8 cellular contexts compared by ENCODE assay signal in genomic region chr6:52577778-52578473, GRCh38. TPM values are rescaled to one million over a fixed set of nuclear protein-coding genes. Genes with fewer than 3 reads are reported as not detected.
DNase-seq lines count a peak whose midpoint lies in the region; ATAC-seq and TF ChIP-seq lines count a peak whose summit lies in the region.

No MANE protein-coding gene starts in this region.

- peak overlapping the region; percentile 97 for H3K4me2 ChIP-seq in Karpas-422 (ENCODE audit: low read depth, low read length, poor library complexity, severe bottlenecking)

- peaks cover 29% of the 10 kb centered on the region for H3K4me1 Mint-ChIP-seq in MCF 10A (ENCODE audit: insufficient read depth, unreplicated experiment)

- TF ChIP-seq CTCF in MCF 10A (IDR thresholded peaks at IDR 0.05; ENCODE audit: unreplicated experiment) (no peak), GM10248 (IDR thresholded peaks at IDR 0.05; ENCODE audit: control extremely low read depth, extremely low read depth, low read depth, missing control alignments) (no peak)

- H2AFZ ChIP-seq in Karpas-422 (ENCODE audit: low read length), result peak overlapping the region; percentile 90

- no TSS peak for BruUV-seq in MCF 10A (replicated peaks; lab: Mats Ljungman, UMichigan)

- H3K4me3 ChIP-seq in Karpas-422 (ENCODE audit: low read length) (peak overlapping the region; percentile 91), mucosa of rectum (ENCODE audit: low read length in 2 of 2) (peak overlapping the region; percentile 80 to 90)

- peak overlapping the region; percentile 52 for H3K27ac ChIP-seq in Karpas-422 (ENCODE audit: low read length)
- H3K27ac ChIP-seq in mucosa of rectum (ENCODE audit: low read depth in 2 of 2, low read length in 2 of 2), result peak overlapping the region; percentile 96

- peaks cover 13% of the 10 kb centered on the region for H3K36me3 Mint-ChIP-seq in MCF 10A (ENCODE audit: insufficient read depth, unreplicated experiment)

- intact Hi-C loops in MCF 10A (cut with micrococcal nuclease), result loop anchor here (2.0 kb wide), 3 partner anchors 73 to 161 kb away; no protein-coding TSS in a partner anchor

- peak overlapping the region; percentile 85 for H3K27ac Mint-ChIP-seq in MCF 10A (ENCODE audit: low read depth, unreplicated experiment)

- DNase-seq in AML-193 (lab: John Stamatoyannopoulos, UW), result peak; percentile 38 to 65
- peak; percentile 49 for DNase-seq in Karpas-422
- DNase-seq in MCF 10A (ENCODE audit: unreplicated experiment), result no peak
- DNase-seq in putamen (ENCODE audit: low spot score), result no peak
- no peak for DNase-seq in GM10248 (ENCODE audit: extremely low spot score)

- peaks cover 38% of the 10 kb centered on the region for H3K79me2 ChIP-seq in Karpas-422 (ENCODE audit: low read length)

- H3K9me2 ChIP-seq in Karpas-422 (replicated peaks; ENCODE audit: insufficient read depth, low read length), result no peaks in the 10 kb centered on the region

- no peaks in the 10 kb centered on the region for H3K9me3 Mint-ChIP-seq in MCF 10A (ENCODE audit: unreplicated experiment)

- H3K4me1 ChIP-seq in Karpas-422 (ENCODE audit: low read length) (peaks cover 44% of the 10 kb centered on the region), mucosa of rectum (ENCODE audit: control insufficient read depth in 2 of 2, insufficient read depth in 2 of 2, low read length in 2 of 2) (peaks cover 29 to 37% of the 10 kb centered on the region in 2 donors)

- H3K4me3 Mint-ChIP-seq in MCF 10A (ENCODE audit: unreplicated experiment), result peak overlapping the region; percentile 69

- CTCF ChIA-PET in MCF 10A (lab: Yijun Ruan, JAX) (interaction anchor here (0.7 to 5.2 kb wide), 5 partner anchors 13 to 160 kb away, joined by 3 to 20 read pairs (median 4); no protein-coding TSS in a partner anchor), GM10248 (lab: Yijun Ruan, JAX) (interaction anchor here (0.6 to 4.6 kb wide), 8 partner anchors 11 to 161 kb away, joined by 3 to 23 read pairs (median 6); no protein-coding TSS in a partner anchor)

- no peaks in the 10 kb centered on the region for H3K27me3 Mint-ChIP-seq in MCF 10A (ENCODE audit: insufficient read depth, unreplicated experiment)

- peaks cover 35% of the 10 kb centered on the region for H4K20me1 ChIP-seq in Karpas-422 (ENCODE audit: insufficient read depth, low read depth, low read length)

- H3K9me3 ChIP-seq in Karpas-422 (ENCODE audit: low read length) (no peaks in the 10 kb centered on the region), mucosa of rectum (ENCODE audit: control insufficient read depth in 2 of 2, low read length in 2 of 2) (no peaks in the 10 kb centered on the region)

- ATAC-seq in GM21528 (IDR thresholded peaks at IDR 0.05; ENCODE audit: low FRiP score, unreplicated experiment) (no peak), GM21529 (IDR thresholded peaks at IDR 0.05; ENCODE audit: unreplicated experiment) (no peak)

- H3K36me3 ChIP-seq in Karpas-422 (ENCODE audit: insufficient read depth, low read length) (no peaks in the 10 kb centered on the region), mucosa of rectum (ENCODE audit: control insufficient read depth in 2 of 2, insufficient read depth in 2 of 2, low read length in 2 of 2) (no peaks in the 10 kb centered on the region)

- POLR2A ChIA-PET in MCF 10A (lab: Yijun Ruan, JAX), result interaction anchor here (0.7 to 3.1 kb wide), 11 partner anchors 15 to 488 kb away, joined by 3 to 19 read pairs (median 4); partner anchors contain the start of gene EFHC1
- POLR2A ChIA-PET in GM10248 (lab: Yijun Ruan, JAX), result no interaction called here

- H3K9ac ChIP-seq in Karpas-422 (ENCODE audit: low read length) (peak overlapping the region; percentile 86), mucosa of rectum (ENCODE audit: low read depth in 1 of 2, low read length in 2 of 2) (peak overlapping the region; percentile 88 to 92)

- H3K27me3 ChIP-seq in Karpas-422 (ENCODE audit: low read length) (no peaks in the 10 kb centered on the region), mucosa of rectum (ENCODE audit: control insufficient read depth in 2 of 2, insufficient read depth in 2 of 2, low read length in 2 of 2) (no peaks in the 10 kb centered on the region)

RNA-seq across cellular contexts. Expression of gene TRAM2, which starts 1.1 kb away (rescaled TPM):
- 19.3 and 24.1 TPM in 2 replicates for total RNA-seq in Karpas-422 (2014; rRNA removed; shearing (Covaris generic); ENCODE audit: low replicate concordance)
- 9.9 and 10.1 TPM in 2 replicates for total RNA-seq in MCF 10A (2022)

Comparison
In these comparisons a context has a peak if more than half of its experiments do, and no peak if none do; other contexts are left out.
1. DNase-seq: peak in AML-193 (2 of 2) and Karpas-422 (single experiment); none in MCF 10A (single experiment), putamen (single experiment) and GM10248 (single experiment).